In the genomic region with DNA sequence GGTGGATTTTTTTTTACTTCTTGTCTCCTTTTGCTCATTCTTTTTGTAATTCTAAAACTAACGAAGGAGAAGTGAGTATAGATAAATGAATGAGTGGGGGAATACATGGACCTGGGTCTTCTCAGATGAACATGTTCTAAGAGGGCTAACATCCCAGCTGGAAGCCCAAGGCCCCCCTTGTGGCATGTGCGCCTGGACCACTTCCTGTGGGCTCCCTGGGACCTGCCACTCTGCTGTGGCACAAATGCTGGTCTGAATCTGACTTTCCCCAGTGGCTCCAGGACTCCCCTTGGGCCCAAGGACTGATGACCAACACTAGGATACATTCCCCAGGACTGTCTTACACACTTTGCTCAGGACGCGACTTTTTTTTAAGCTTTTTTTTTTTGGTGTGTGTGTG, we compare ENCODE assay signal across 3 cellular contexts. TPM values are rescaled to one million over a fixed set of nuclear protein-coding genes. Genes with fewer than 3 reads are reported as not detected.
"Had no signal": no experiment of that assay in that cellular context is flagged by ENCODE, and none has a peak within 500 bp of the region (broad histone marks: within the 10 kb centered on the region; RNA-seq: fewer than 3 reads in every experiment).

No MANE protein-coding gene starts in this region.

- H3K4me3 ChIP-seq: GM12878 had no signal

- ATAC-seq: GM12878 had no signal

- DNase-seq: GDM1, GF-D8 had no signal

RNA-seq across cellular contexts. Expression of gene ALX4, which starts 32.7 kb away (rescaled TPM):
- total RNA-seq: GM12878 had no signal
